Comparison of ENCODE assay signal across 2 cellular contexts in genomic region chr14:21255385-21256101, GRCh38.
A peak's percentile ranks its signal among the peaks of the same experiment; 100 is the strongest.
TF ChIP-seq lines count a peak whose summit lies in the region.

No MANE protein-coding gene starts in this region.

TF ChIP-seq in HepG2, 621 proteins besides CTCF, POLR2A, EP300 and RAD21:
- TF ChIP-seq RBM22 (optimal IDR thresholded peaks at IDR 0.05; ENCODE audit: low read length) (peak; percentile 69), ZFP36L1 (CRISPR knock-in tag; IDR thresholded peaks at IDR 0.05) (0 out of 2 replicates have a peak, but pooled peaks have one; percentile 16), ZNF800 (CRISPR knock-in tag; IDR thresholded peaks at IDR 0.05) (0 out of 2 replicates have a peak, but pooled peaks have one; percentile 29), SCMH1 (CRISPR knock-in tag; IDR thresholded peaks at IDR 0.05; ENCODE audit: borderline replicate concordance) (no peak), POLR2AphosphoS2 (IDR thresholded peaks at IDR 0.05; ENCODE audit: low read depth, low read length) (peak; percentile 92), SSRP1 (CRISPR knock-in tag; IDR thresholded peaks at IDR 0.05) (0 out of 2 replicates have a peak, but pooled peaks have one; percentile 61), TOPORS (CRISPR knock-in tag; IDR thresholded peaks at IDR 0.05) (0 out of 2 replicates have a peak, but pooled peaks have one; percentile 27), AGO2 (optimal IDR thresholded peaks at IDR 0.05; ENCODE audit: low read depth, low read length) (peak; percentile 10), THAP11 (CRISPR knock-in tag; IDR thresholded peaks at IDR 0.05) (no peak)

TF ChIP-seq in WTC11, 78 proteins besides CTCF, POLR2A, EP300 and RAD21:
- TF ChIP-seq STAT6 (CRISPR knock-in tag; conservative IDR thresholded peaks at IDR 0.05; ENCODE audit: low read depth) (no peak), ZNF532 (CRISPR knock-in tag; IDR thresholded peaks at IDR 0.05; ENCODE audit: borderline replicate concordance) (no peak), GTF2I (CRISPR knock-in tag; conservative IDR thresholded peaks at IDR 0.05) (0 out of 2 replicates have a peak, but pooled peaks have one; percentile 10), PRRX2 (CRISPR knock-in tag; IDR thresholded peaks at IDR 0.05) (no peak), TCF7 (CRISPR knock-in tag; IDR thresholded peaks at IDR 0.05; ENCODE audit: low read depth) (no peak), RORB (CRISPR knock-in tag; IDR thresholded peaks at IDR 0.05) (no peak), ARID4B (CRISPR knock-in tag; IDR thresholded peaks at IDR 0.05; ENCODE audit: borderline replicate concordance) (no peak), SOX15 (CRISPR knock-in tag; IDR thresholded peaks at IDR 0.05) (no peak), USF1 (CRISPR knock-in tag; IDR thresholded peaks at IDR 0.05) (no peak)
